In genomic region chr1:24081190-24081589, GRCh38 we compare ENCODE assay signal across 17 cellular contexts. TPM values are rescaled to one million over a fixed set of nuclear protein-coding genes. Genes with fewer than 3 reads are reported as not detected.
DNase-seq lines count a peak whose midpoint lies in the region; ATAC-seq and TF ChIP-seq lines count a peak whose summit lies in the region.
"Had no signal": no experiment of that assay in that cellular context is flagged by ENCODE, and none has a peak within 500 bp of the region (broad histone marks: within the 10 kb centered on the region; RNA-seq: fewer than 3 reads in every experiment).

No MANE protein-coding gene starts in this region.

- no peak overlapping the region for H3K4me3 Mint-ChIP-seq in nephron progenitor cell
- no peak overlapping the region for H3K4me3 Mint-ChIP-seq in stimulated activated effector memory CD8-positive, alpha-beta T cell treated with anti-CD3 and anti-CD28 coated beads, Interleukin-12 subunit alpha, Interleukin-12 subunit beta, amount 100 ng/mL, for 72 hours
- H3K4me3 Mint-ChIP-seq: CD14-positive monocyte; CD8-positive, alpha-beta T cell; H9 had no signal

- peaks cover 8% of the 10 kb centered on the region for H3K4me1 Mint-ChIP-seq in nephron progenitor cell
- no peaks in the 10 kb centered on the region for H3K4me1 Mint-ChIP-seq in stimulated activated effector memory CD8-positive, alpha-beta T cell treated with anti-CD3 and anti-CD28 coated beads, Interleukin-12 subunit alpha, Interleukin-12 subunit beta, amount 100 ng/mL, for 72 hours
- H3K4me1 Mint-ChIP-seq: CD14-positive monocyte had no signal

- no peaks in the 10 kb centered on the region for H3K36me3 Mint-ChIP-seq in nephron progenitor cell (ENCODE audit: low read depth)
- H3K36me3 Mint-ChIP-seq in stimulated activated effector memory CD8-positive, alpha-beta T cell treated with anti-CD3 and anti-CD28 coated beads, Interleukin-12 subunit alpha, Interleukin-12 subunit beta, amount 100 ng/mL, for 72 hours: no peaks in the 10 kb centered on the region
- H3K36me3 Mint-ChIP-seq: CD14-positive monocyte; CD8-positive, alpha-beta T cell had no signal

- peak overlapping the region; percentile 56 to 64 for H3K27ac ChIP-seq in right atrium auricular region
- H3K27ac ChIP-seq: 22Rv1 had no signal

- H3K4me1 ChIP-seq in right atrium auricular region (peaks cover 0 to 29% of the 10 kb centered on the region in 2 donors), HAP-1 (no peaks in the 10 kb centered on the region)

- H3K9me3 ChIP-seq in right atrium auricular region (no peaks in the 10 kb centered on the region), HAP-1 (no peaks in the 10 kb centered on the region)

- ATAC-seq in Right ventricle myocardium inferior: peak; percentile 2
- ATAC-seq in stimulated activated effector memory CD8-positive, alpha-beta T cell treated with anti-CD3 and anti-CD28 coated beads, Interleukin-12 subunit alpha, Interleukin-12 subunit beta, amount 100 ng/mL, for 72 hours: no peak
- no peak for ATAC-seq in GM18511 (IDR thresholded peaks at IDR 0.05; ENCODE audit: unreplicated experiment)
- ATAC-seq: CD8-positive, alpha-beta T cell had no signal

- in situ Hi-C loops in HAP-1 (cut with MboI; ENCODE audit: low sequenced_read_pairs): no loop called here

- TF ChIP-seq CTCF in right atrium auricular region (IDR thresholded peaks at IDR 0.05) (no peak), nephron progenitor cell (IDR thresholded peaks at IDR 0.05) (no peak)

- DNase-seq in Right ventricle myocardium inferior (ENCODE audit: missing footprints): no peak
- DNase-seq in cardiac septum (ENCODE audit: low spot score): no peak
- no peak for DNase-seq in right atrium auricular region (ENCODE audit: low spot score)
- DNase-seq in nephron progenitor cell: no peak
- no peak for DNase-seq in stimulated activated effector memory CD8-positive, alpha-beta T cell treated with anti-CD3 and anti-CD28 coated beads, Interleukin-12 subunit alpha, Interleukin-12 subunit beta, amount 100 ng/mL, for 72 hours (ENCODE audit: low spot score in 2 of 2)
- DNase-seq in HAP-1 (ENCODE audit: low spot score in 2 of 2): no peak
- DNase-seq: CD8-positive, alpha-beta T cell; COR-L47; DMS153; DMS79 treated with DMSO at 0.1 percent for 48 hours; EL; GOT3; H9 had no signal

- H3K4me3 ChIP-seq in right atrium auricular region: no peak overlapping the region
- no peak overlapping the region for H3K4me3 ChIP-seq in HAP-1

- H3K27me3 ChIP-seq in right atrium auricular region: no peaks in the 10 kb centered on the region
- no peaks in the 10 kb centered on the region for H3K27me3 ChIP-seq in HAP-1 (ENCODE audit: low read depth)

- H3K9me3 Mint-ChIP-seq in nephron progenitor cell: no peaks in the 10 kb centered on the region
- no peaks in the 10 kb centered on the region for H3K9me3 Mint-ChIP-seq in stimulated activated effector memory CD8-positive, alpha-beta T cell treated with anti-CD3 and anti-CD28 coated beads, Interleukin-12 subunit alpha, Interleukin-12 subunit beta, amount 100 ng/mL, for 72 hours
- H3K9me3 Mint-ChIP-seq: CD14-positive monocyte; CD8-positive, alpha-beta T cell; H9 had no signal

- peaks cover 48% of the 10 kb centered on the region for H3K36me3 ChIP-seq in right atrium auricular region
- no peaks in the 10 kb centered on the region for H3K36me3 ChIP-seq in HAP-1 (replicated peaks)

- peak overlapping the region; percentile 68 for H3K27ac Mint-ChIP-seq in nephron progenitor cell
- H3K27ac Mint-ChIP-seq in stimulated activated effector memory CD8-positive, alpha-beta T cell treated with anti-CD3 and anti-CD28 coated beads, Interleukin-12 subunit alpha, Interleukin-12 subunit beta, amount 100 ng/mL, for 72 hours: peak overlapping the region; percentile 46
- H3K27ac Mint-ChIP-seq: CD14-positive monocyte; CD8-positive, alpha-beta T cell had no signal

- intact Hi-C loops in Right ventricle myocardium inferior (cut with DNase I): no loop called here
- intact Hi-C loops in cardiac septum (cut with DNase I): no loop called here

- H3K27me3 Mint-ChIP-seq in nephron progenitor cell (ENCODE audit: low read depth, poor library complexity): peaks cover 18% of the 10 kb centered on the region

RNA-seq across cellular contexts. Expression of gene MYOM3, which starts 30.7 kb away (rescaled TPM):
- total RNA-seq in Right ventricle myocardium inferior: 403 TPM
- 249 TPM for total RNA-seq in cardiac septum
- 100 to 1,000 TPM in 1 of 2 donors, 10 to 100 TPM in 1; 98.7 to 241 TPM for total RNA-seq in right atrium auricular region
- total RNA-seq: A673; CD8-positive, alpha-beta T cell had no signal
